In the genomic region with DNA sequence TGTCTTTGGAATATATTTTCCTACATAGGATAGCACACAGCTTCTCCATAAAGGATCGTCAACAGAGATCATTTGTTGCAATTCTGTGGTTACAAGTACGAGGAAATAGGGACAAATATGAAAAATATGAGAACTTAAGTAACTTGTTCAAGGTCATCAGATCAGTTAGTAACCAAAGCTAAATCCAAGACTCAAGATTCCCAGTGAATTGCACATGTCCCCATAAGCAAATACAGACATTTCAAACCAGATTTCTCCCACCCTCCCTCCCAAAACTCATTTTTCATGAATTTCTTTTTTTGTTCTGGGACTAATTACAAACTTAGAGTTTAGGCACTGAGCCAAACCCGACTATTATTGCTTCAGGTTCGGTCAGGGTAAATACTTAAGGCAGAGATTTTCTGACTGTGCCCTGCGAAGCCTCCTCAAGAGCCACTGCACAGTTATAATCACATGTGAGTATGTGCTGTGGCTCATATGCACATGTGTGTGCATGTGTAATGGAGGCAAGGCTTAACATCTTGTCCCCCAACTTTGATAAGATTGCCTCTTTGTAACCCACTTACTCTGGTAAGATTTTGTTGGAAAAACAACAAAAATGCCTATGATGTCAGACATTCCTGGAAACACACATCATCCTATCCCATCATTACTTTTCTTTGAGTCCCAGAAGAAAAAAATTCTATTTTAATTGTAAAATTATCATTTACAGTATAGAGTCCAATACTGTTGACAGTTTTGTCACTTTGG, we compare ENCODE assay signal across 1 cellular context.
TF ChIP-seq lines count a peak whose summit lies in the region.

No MANE protein-coding gene starts in this region.

TF ChIP-seq in IMR-90, 13 proteins besides CTCF, POLR2A, EP300 and RAD21:
- no peak for TF ChIP-seq BHLHE40 (IDR thresholded peaks at IDR 0.05; ENCODE audit: low read depth, low read length)
- TF ChIP-seq MAZ (IDR thresholded peaks at IDR 0.05; ENCODE audit: borderline replicate concordance, low read depth, low read length): no peak
- TF ChIP-seq MXI1 (IDR thresholded peaks at IDR 0.05; ENCODE audit: borderline replicate concordance, low read depth, low read length): no peak
- TF ChIP-seq SMC3 (IDR thresholded peaks at IDR 0.05; ENCODE audit: low read depth, low read length): no peak
- TF ChIP-seq NFE2L2 (IDR thresholded peaks at IDR 0.05; ENCODE audit: low read depth, low read length): no peak
- TF ChIP-seq CEBPB (IDR thresholded peaks at IDR 0.05; ENCODE audit: low read depth, low read length): no peak
- no peak for TF ChIP-seq FOS (IDR thresholded peaks at IDR 0.05; ENCODE audit: low read depth, low read length)
- TF ChIP-seq CHD1 (IDR thresholded peaks at IDR 0.05; ENCODE audit: low read depth, low read length): no peak
- no peak for TF ChIP-seq RCOR1 (IDR thresholded peaks at IDR 0.05; ENCODE audit: insufficient replicate concordance, low read length)
- TF ChIP-seq RFX5 (IDR thresholded peaks at IDR 0.05; ENCODE audit: low read depth, low read length): no peak
- TF ChIP-seq, protein P1, sequence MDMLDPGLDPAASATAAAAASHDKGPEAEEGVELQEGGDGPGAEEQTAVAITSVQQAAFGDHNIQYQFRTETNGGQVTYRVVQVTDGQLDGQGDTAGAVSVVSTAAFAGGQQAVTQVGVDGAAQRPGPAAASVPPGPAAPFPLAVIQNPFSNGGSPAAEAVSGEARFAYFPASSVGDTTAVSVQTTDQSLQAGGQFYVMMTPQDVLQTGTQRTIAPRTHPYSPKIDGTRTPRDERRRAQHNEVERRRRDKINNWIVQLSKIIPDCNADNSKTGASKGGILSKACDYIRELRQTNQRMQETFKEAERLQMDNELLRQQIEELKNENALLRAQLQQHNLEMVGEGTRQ (IDR thresholded peaks at IDR 0.05; ENCODE audit: low read depth, low read length): no peak
- no peak for TF ChIP-seq MAFK (IDR thresholded peaks at IDR 0.05; ENCODE audit: low read depth, low read length)
- TF ChIP-seq, protein P2, sequence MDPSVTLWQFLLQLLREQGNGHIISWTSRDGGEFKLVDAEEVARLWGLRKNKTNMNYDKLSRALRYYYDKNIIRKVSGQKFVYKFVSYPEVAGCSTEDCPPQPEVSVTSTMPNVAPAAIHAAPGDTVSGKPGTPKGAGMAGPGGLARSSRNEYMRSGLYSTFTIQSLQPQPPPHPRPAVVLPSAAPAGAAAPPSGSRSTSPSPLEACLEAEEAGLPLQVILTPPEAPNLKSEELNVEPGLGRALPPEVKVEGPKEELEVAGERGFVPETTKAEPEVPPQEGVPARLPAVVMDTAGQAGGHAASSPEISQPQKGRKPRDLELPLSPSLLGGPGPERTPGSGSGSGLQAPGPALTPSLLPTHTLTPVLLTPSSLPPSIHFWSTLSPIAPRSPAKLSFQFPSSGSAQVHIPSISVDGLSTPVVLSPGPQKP (IDR thresholded peaks at IDR 0.05; ENCODE audit: borderline replicate concordance, low read depth, low read length): no peak
TF ChIP-seq in IMR-90: peak in this region for 0.
